11 cellular contexts compared by ENCODE assay signal in the genomic region with DNA sequence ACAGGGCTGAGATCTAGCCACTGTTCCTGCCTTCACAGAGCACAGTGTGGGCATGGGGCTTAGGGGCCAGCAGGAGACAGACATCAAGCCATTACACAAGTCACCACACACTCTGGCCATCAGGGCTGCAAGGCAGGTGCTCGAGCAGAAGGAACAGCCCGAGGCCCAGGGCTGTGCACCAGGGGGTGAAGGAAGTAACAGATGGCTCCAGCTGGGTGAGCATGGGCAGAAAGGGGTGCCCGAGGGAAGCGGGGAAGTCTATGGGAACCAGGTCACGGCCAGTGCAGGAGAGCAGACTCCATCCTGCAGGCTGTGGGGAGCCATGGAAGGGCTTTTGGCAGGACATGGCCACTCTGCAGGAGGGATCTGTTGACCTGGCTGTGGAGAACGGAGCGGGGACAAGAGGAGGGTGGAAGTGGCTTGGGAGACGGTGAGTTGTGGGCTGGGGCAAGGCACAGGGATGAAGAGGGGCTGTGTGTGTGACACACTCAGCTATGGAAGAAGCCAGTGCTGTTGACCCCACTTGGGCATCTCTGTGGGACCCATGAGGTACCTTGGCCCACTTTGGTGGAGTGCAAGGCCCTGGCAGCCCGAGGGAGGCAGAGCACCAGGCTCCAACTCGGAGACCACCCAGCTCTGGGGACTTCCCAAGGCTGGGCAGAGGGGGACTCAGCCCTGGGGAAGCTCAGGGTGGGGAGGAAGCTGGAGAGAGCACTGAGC. TPM values are rescaled to one million over a fixed set of nuclear protein-coding genes. Genes with fewer than 3 reads are reported as not detected.
DNase-seq lines count a peak whose midpoint lies in the region; ATAC-seq lines count a peak whose summit lies in the region.
"Had no signal": no experiment of that assay in that cellular context is flagged by ENCODE, and none has a peak within 500 bp of the region (broad histone marks: within the 10 kb centered on the region; RNA-seq: fewer than 3 reads in every experiment).

No MANE protein-coding gene starts in this region.

- peak overlapping the region in 4 of 10 donors; percentile 34 to 74 (median 48) for H3K4me3 Mint-ChIP-seq in naive thymus-derived CD8-positive, alpha-beta T cell
- no peak overlapping the region for H3K4me3 Mint-ChIP-seq in T-cell

- peak overlapping the region in 7 of 10 donors; percentile 15 to 68 (median 50) for H3K27ac Mint-ChIP-seq in naive thymus-derived CD8-positive, alpha-beta T cell
- peak overlapping the region in 1 of 2 donors; percentile 2 for H3K27ac Mint-ChIP-seq in T-cell

- CTCF ChIA-PET in T-cell (lab: Charles Lee), result interaction anchor here in 1 of 2 donors (0.7 kb wide), 2 partner anchors 14 to 48 kb away, joined by 3 to 4 read pairs; no protein-coding TSS in a partner anchor

- no peaks in the 10 kb centered on the region for H3K27me3 ChIP-seq in HUES6 (ENCODE audit: control insufficient read depth, insufficient read depth, low read length)

- no peaks in the 10 kb centered on the region for H3K36me3 ChIP-seq in HUES6 (ENCODE audit: control insufficient read depth, insufficient read depth, low read length)

- peaks cover 0 to 12% (median 0%) of the 10 kb centered on the region in 3 donors for H3K36me3 Mint-ChIP-seq in naive thymus-derived CD8-positive, alpha-beta T cell
- peaks cover 7% of the 10 kb centered on the region for H3K36me3 Mint-ChIP-seq in T-cell

- H3K9me3 Mint-ChIP-seq in naive thymus-derived CD8-positive, alpha-beta T cell, result no peaks in the 10 kb centered on the region
- H3K9me3 Mint-ChIP-seq in T-cell, result no peaks in the 10 kb centered on the region

- no peaks in the 10 kb centered on the region for H3K27me3 Mint-ChIP-seq in naive thymus-derived CD8-positive, alpha-beta T cell
- H3K27me3 Mint-ChIP-seq in T-cell, result no peaks in the 10 kb centered on the region

- peak; percentile 57 for DNase-seq in ACHN
- peak; percentile 69 to 74 for DNase-seq in cerebellar nuclear complex (lab: John Stamatoyannopoulos, UW)
- no peak for DNase-seq in naive thymus-derived CD8-positive, alpha-beta T cell
- no peak for DNase-seq in T-cell
- no peak for DNase-seq in GM19240 (ENCODE audit: insufficient read length, low spot score)
- no peak for DNase-seq in NCI-H128 (lab: John Stamatoyannopoulos, UW; ENCODE audit: unreplicated experiment)
- DNase-seq: activated CD4-positive, CD25-positive, alpha-beta regulatory T cell treated with anti-CD3 and anti-CD28 coated beads, Interleukin-2, amount 50 U/mL, for 72 hours; DMS79; NCI-H1048 had no signal

- peaks cover 17 to 39% (median 36%) of the 10 kb centered on the region in 4 donors for H3K4me1 Mint-ChIP-seq in naive thymus-derived CD8-positive, alpha-beta T cell
- H3K4me1 Mint-ChIP-seq in T-cell, result peaks cover 29 to 36% (median 29%) of the 10 kb centered on the region in 3 donors

- H3K4me1 ChIP-seq in HUES6 (ENCODE audit: control insufficient read depth, insufficient read depth, low read length), result peaks cover 43% of the 10 kb centered on the region

- no peak overlapping the region for H3K27ac ChIP-seq in HUES6 (ENCODE audit: low read depth, low read length)

- H3K9ac ChIP-seq in HUES6 (ENCODE audit: low read length), result peak overlapping the region; percentile 71

- no peak for ATAC-seq in naive thymus-derived CD8-positive, alpha-beta T cell
- ATAC-seq in T-cell (replicated peaks in 1 of 4) (no peak), GM19395 (IDR thresholded peaks at IDR 0.05; ENCODE audit: unreplicated experiment) (no peak)

- H3K9me3 ChIP-seq in HUES6 (ENCODE audit: control insufficient read depth, insufficient read depth, low read depth, low read length), result no peaks in the 10 kb centered on the region

- H3K4me3 ChIP-seq in HUES6 (ENCODE audit: low read depth, low read length), result peak overlapping the region; percentile 29; the same call in 1 of the 2 replicates

- POLR2A ChIA-PET in naive thymus-derived CD8-positive, alpha-beta T cell (lab: Charles Lee), result interaction anchor here (0.7 to 4.0 kb wide), 7 partner anchors 8 to 56 kb away, joined by 3 to 32 read pairs (median 5); partner anchors contain the start of genes CCDC85B, FOSL1 and MUS81
- POLR2A ChIA-PET in T-cell (lab: Charles Lee), result no interaction called here

- in situ Hi-C loops in ACHN (cut with HindIII; ENCODE audit: low pct_ligation_motif_present, low pct_unique_long_range_greater_than_20kb, low sequenced_read_pairs), result no loop called here

RNA-seq across cellular contexts. Expression of gene C11orf68, which starts 3.6 kb away (rescaled TPM):
- total RNA-seq in naive thymus-derived CD8-positive, alpha-beta T cell, result 10 to 100 TPM; 53.5 to 57.8 TPM
- polyA plus RNA-seq in naive thymus-derived CD8-positive, alpha-beta T cell, result 10 to 100 TPM; 46.0 to 82.2 (median 67.3) TPM
- 10 to 100 TPM; 20.5 to 66.7 (median 63.3) TPM for total RNA-seq in T-cell

RNA-seq across cellular contexts. Expression of gene DRAP1, which starts 4.0 kb away (rescaled TPM):
- 10 to 100 TPM; 73.1 to 75.8 TPM for total RNA-seq in naive thymus-derived CD8-positive, alpha-beta T cell
- polyA plus RNA-seq in naive thymus-derived CD8-positive, alpha-beta T cell, result 100 to 1,000 TPM; 103 to 112 (median 110) TPM
- total RNA-seq in T-cell, result 100 to 1,000 TPM in 3 of 5 donors, 10 to 100 TPM in 2; 56.3 to 122 (median 107) TPM

RNA-seq across cellular contexts. Expression of gene FOSL1, which starts 15.1 kb away (rescaled TPM):
- not detected for total RNA-seq in naive thymus-derived CD8-positive, alpha-beta T cell
- under 1 TPM in 2 of 3 donors, not detected in 1; 0.17 to 0.22 TPM for polyA plus RNA-seq in naive thymus-derived CD8-positive, alpha-beta T cell
- 1 to 10 TPM in 2 of 5 donors, under 1 TPM in 3; 0.49 to 1.6 (median 0.65) TPM for total RNA-seq in T-cell

RNA-seq across cellular contexts. Expression of gene CCDC85B, which starts 24.8 kb away (rescaled TPM):
- total RNA-seq in naive thymus-derived CD8-positive, alpha-beta T cell, result 10 to 100 TPM; 25.8 to 29.5 TPM
- 10 to 100 TPM; 77.2 to 83.6 (median 83.0) TPM for polyA plus RNA-seq in naive thymus-derived CD8-positive, alpha-beta T cell
- 10 to 100 TPM; 20.3 to 39.0 (median 37.4) TPM for total RNA-seq in T-cell

RNA-seq across cellular contexts. Expression of gene FIBP, which starts 27.0 kb away (rescaled TPM):
- total RNA-seq in naive thymus-derived CD8-positive, alpha-beta T cell, result 10 to 100 TPM; 33.0 to 35.6 TPM
- polyA plus RNA-seq in naive thymus-derived CD8-positive, alpha-beta T cell, result 10 to 100 TPM; 74.9 to 97.6 (median 86.0) TPM
- total RNA-seq in T-cell, result 10 to 100 TPM; 30.2 to 47.1 (median 39.2) TPM

Comparison
In these comparisons a context has a peak if more than half of its experiments do, and no peak if none do; other contexts are left out.
1. DNase-seq: peak in ACHN (single experiment) and cerebellar nuclear complex (2 of 2); none in naive thymus-derived CD8-positive, alpha-beta T cell (0 of 10), T-cell (0 of 34), GM19240 (single experiment) and NCI-H128 (single experiment).